ENCODE assay signal across 3 cellular contexts in genomic region chr5:17227868-17228267, GRCh38.
TF ChIP-seq lines count a peak whose summit lies in the region.

No MANE protein-coding gene starts in this region.

TF ChIP-seq in SK-N-SH, 30 proteins besides CTCF, POLR2A, EP300 and RAD21:
- no peak for TF ChIP-seq IRF3 (IDR thresholded peaks at IDR 0.05; ENCODE audit: low read depth, low read length)
- TF ChIP-seq ZBTB33 (IDR thresholded peaks at IDR 0.05; ENCODE audit: borderline replicate concordance, low read depth): no peak
- no peak for TF ChIP-seq GABPA (IDR thresholded peaks at IDR 0.05; ENCODE audit: low read depth)
- TF ChIP-seq TAF1 (IDR thresholded peaks at IDR 0.05; ENCODE audit: borderline replicate concordance, low read depth, low read length): no peak
- no peak for TF ChIP-seq JUND (IDR thresholded peaks at IDR 0.05)
- no peak for TF ChIP-seq YY1 (IDR thresholded peaks at IDR 0.05; ENCODE audit: low read depth)
- TF ChIP-seq USF2 (IDR thresholded peaks at IDR 0.05; ENCODE audit: borderline replicate concordance, low read depth, low read length): no peak
- TF ChIP-seq MEF2A (IDR thresholded peaks at IDR 0.05; ENCODE audit: borderline replicate concordance, low read depth): no peak
- TF ChIP-seq GATA2 (CRISPR knock-in tag; IDR thresholded peaks at IDR 0.05): no peak
- no peak for TF ChIP-seq CHD2 (IDR thresholded peaks at IDR 0.05; ENCODE audit: low read length, partially characterized antibody)

TF ChIP-seq in SK-N-SH treated with all-trans-retinoic acid at 6 μM for 48 hours, 23 proteins besides CTCF, POLR2A, EP300 and RAD21:
- TF ChIP-seq RARB (CRISPR knock-in tag; IDR thresholded peaks at IDR 0.05) (no peak), TOX (CRISPR knock-in tag; IDR thresholded peaks at IDR 0.05; ENCODE audit: borderline replicate concordance) (no peak), CSRNP3 (CRISPR knock-in tag; IDR thresholded peaks at IDR 0.05) (no peak), ESRRG (CRISPR knock-in tag; IDR thresholded peaks at IDR 0.05) (no peak), TSHZ2 (CRISPR knock-in tag; IDR thresholded peaks at IDR 0.05) (no peak), ZFP3 (CRISPR knock-in tag; IDR thresholded peaks at IDR 0.05) (no peak), PPARA (CRISPR knock-in tag; IDR thresholded peaks at IDR 0.05; ENCODE audit: borderline replicate concordance) (no peak), GLIS3 (CRISPR knock-in tag; IDR thresholded peaks at IDR 0.05) (no peak), ZNF565 (CRISPR knock-in tag; conservative IDR thresholded peaks at IDR 0.05; ENCODE audit: low read depth) (no peak), CSDC2 (CRISPR knock-in tag; IDR thresholded peaks at IDR 0.05) (no peak), ZFP30 (CRISPR knock-in tag; IDR thresholded peaks at IDR 0.05) (no peak), ZC3H10 (CRISPR knock-in tag; IDR thresholded peaks at IDR 0.05) (no peak), ZNF70 (CRISPR knock-in tag; IDR thresholded peaks at IDR 0.05) (no peak), CREB5 (CRISPR knock-in tag; IDR thresholded peaks at IDR 0.05; ENCODE audit: low read depth) (no peak), POU6F1 (CRISPR knock-in tag; IDR thresholded peaks at IDR 0.05; ENCODE audit: borderline replicate concordance, low read depth) (no peak)

TF ChIP-seq in GM23338, 12 proteins besides CTCF, POLR2A, EP300 and RAD21:
- no peak for TF ChIP-seq POLR2AphosphoS5 (IDR thresholded peaks at IDR 0.05; ENCODE audit: low read depth)
- no peak for TF ChIP-seq ZNF331 (CRISPR knock-in tag; IDR thresholded peaks at IDR 0.05; ENCODE audit: low read depth)
- TF ChIP-seq JUNB (IDR thresholded peaks at IDR 0.05; ENCODE audit: unreplicated experiment): no peak
- TF ChIP-seq ZNF114 (CRISPR knock-in tag; IDR thresholded peaks at IDR 0.05): no peak
- no peak for TF ChIP-seq STAT1 (IDR thresholded peaks at IDR 0.05; ENCODE audit: unreplicated experiment)
